24 cellular contexts compared by ENCODE assay signal in genomic region chr2:83261591-83262136, GRCh38.
"Had no signal": no experiment of that assay in that cellular context is flagged by ENCODE, and none has a peak within 500 bp of the region (broad histone marks: within the 10 kb centered on the region; RNA-seq: fewer than 3 reads in every experiment).

No MANE protein-coding gene starts in this region.

- ATAC-seq: left ventricle myocardium superior; lower lobe of right lung; natural killer cell; sciatic nerve; stimulated activated naive B cell treated with anti-CD40 and anti-IgM and Interleukin-4, amounts not matched to agents 10 μg/mL and 1 μg/mL and 100 μg/mL, for 72 hours; stimulated activated naive CD8-positive, alpha-beta T cell treated with anti-CD3 and anti-CD28 coated beads, Interleukin-15, Interleukin-2, amounts not matched to agents 100 U/mL and 50 U/mL, for 24 hours had no signal

- DNase-seq: islet precursor cell; left ventricle myocardium superior; lower lobe of right lung; mammary epithelial cell; mesenchymal stem cell; natural killer cell; nephron progenitor cell; ovary; stimulated activated CD4-positive, alpha-beta T cell treated with anti-CD3 and anti-CD28 coated beads, Interleukin-12 subunit alpha, Interleukin-12 subunit beta, amount 100 ng/mL, for 4 hours; stimulated activated CD4-positive, alpha-beta T cell treated with anti-CD3 and anti-CD28 coated beads, Interleukin-15, amount 100 ng/mL, for 24 hours; stimulated activated CD4-positive, alpha-beta T cell treated with anti-CD3 and anti-CD28 coated beads, Interleukin-2, amount 100 ng/mL, for 24 hours; stimulated activated CD4-positive, alpha-beta T cell treated with anti-CD3 and anti-CD28 coated beads, Interleukin-4, amount 100 ng/mL, for 1 hour; stimulated activated naive B cell treated with anti-CD40 and anti-IgM and Interleukin-4, amounts not matched to agents 10 μg/mL and 1 μg/mL and 100 μg/mL, for 72 hours; stimulated activated naive CD8-positive, alpha-beta T cell treated with anti-CD3 and anti-CD28 coated beads, Interleukin-15, Interleukin-2, amounts not matched to agents 100 U/mL and 50 U/mL, for 24 hours; stomach; testis; thyroid gland; transverse colon; upper lobe of left lung had no signal

- H3K36me3 ChIP-seq: lower lobe of right lung, ovary, right atrium auricular region, stomach, thyroid gland, transverse colon, upper lobe of left lung, vagina had no signal

- H3K79me2 ChIP-seq: hepatocyte had no signal

- H3K27me3 ChIP-seq: hepatocyte, ovary, right atrium auricular region, stomach, testis, thyroid gland, transverse colon, upper lobe of left lung, vagina had no signal

- H3K9me3 ChIP-seq: lower lobe of right lung, ovary, right atrium auricular region, stomach, testis, thyroid gland, transverse colon, upper lobe of left lung, vagina had no signal

- H3K4me3 ChIP-seq: hepatocyte, lower lobe of right lung, ovary, right atrium auricular region, skin epidermis, stomach, testis, thyroid gland, transverse colon, upper lobe of left lung, vagina had no signal

- H2AFZ ChIP-seq: hepatocyte had no signal

- H3K4me1 ChIP-seq: lower lobe of right lung, right atrium auricular region, stomach, testis, thyroid gland, transverse colon, upper lobe of left lung, vagina had no signal

- H3K4me2 ChIP-seq: hepatocyte had no signal

- H3K27ac ChIP-seq: hepatocyte, lower lobe of right lung, ovary, right atrium auricular region, skin epidermis, stomach, testis, thyroid gland, transverse colon, upper lobe of left lung, vagina had no signal
